8 cellular contexts compared by ENCODE assay signal in genomic region chr1:16009030-16009460, GRCh38. TPM values are rescaled to one million over a fixed set of nuclear protein-coding genes. Genes with fewer than 3 reads are reported as not detected.
A peak's percentile ranks its signal among the peaks of the same experiment; 100 is the strongest.
DNase-seq lines count a peak whose midpoint lies in the region; ATAC-seq, FAIRE-seq and TF ChIP-seq lines count a peak whose summit lies in the region.

No MANE protein-coding gene starts in this region.

- no peak for ATAC-seq in GM21619 (IDR thresholded peaks at IDR 0.05; ENCODE audit: unreplicated experiment)

- peak; percentile 65 for FAIRE-seq in GM12892 (lab: Jason Lieb, UNC)

- peak; percentile 40 for DNase-seq in A172 (ENCODE audit: low spot score)
- DNase-seq in GM12892 (ENCODE audit: insufficient read length), result no peak
- DNase-seq in NCI-H2171 treated with DMSO at 0.1 percent for 48 hours (lab: John Stamatoyannopoulos, UW), result peak; percentile 68
- peak; percentile 78 for DNase-seq in activated CD4-positive, CD25-positive, alpha-beta regulatory T cell treated with anti-CD3 and anti-CD28 coated beads, Interleukin-2, amount 50 U/mL, for 72 hours
- DNase-seq in central memory CD4-positive, alpha-beta T cell, result peak; percentile 48
- peak; percentile 93 for DNase-seq in left kidney (ENCODE audit: low read depth, low spot score)
- DNase-seq in stimulated activated CD4-positive, alpha-beta T cell treated with anti-CD3 and anti-CD28 coated beads, Interleukin-4, amount 100 ng/mL, for 1 hour, result peak; percentile 73

- TF ChIP-seq POLR2A in GM12892 (IDR thresholded peaks at IDR 0.05; ENCODE audit: low read depth, low read length), result no peak

RNA-seq across cellular contexts. Expression of gene SRARP, which starts 5.0 kb away (rescaled TPM):
- total RNA-seq in A172 (2014; rRNA removed; shearing (Covaris generic)), result not detected in 2 replicates
- polyA plus RNA-seq in GM12892 (2012; ENCODE audit: missing spikeins), result not detected

RNA-seq across cellular contexts. Expression of gene HSPB7, which starts 8.8 kb away (rescaled TPM):
- total RNA-seq in A172 (2014; rRNA removed; shearing (Covaris generic)), result not detected in 2 replicates
- polyA plus RNA-seq in GM12892 (2012; ENCODE audit: missing spikeins), result 0.34 TPM

RNA-seq across cellular contexts. Expression of gene CLCNKA, which starts 12.8 kb away (rescaled TPM):
- not detected in 2 replicates for total RNA-seq in A172 (2014; rRNA removed; shearing (Covaris generic))
- polyA plus RNA-seq in GM12892 (2012; ENCODE audit: missing spikeins), result 0.34 TPM

RNA-seq across cellular contexts. Expression of gene ZBTB17, which starts 33.1 kb away (rescaled TPM):
- total RNA-seq in A172 (2014; rRNA removed; shearing (Covaris generic)), result 23.8 and 25.1 TPM in 2 replicates
- polyA plus RNA-seq in GM12892 (2012; ENCODE audit: missing spikeins), result 12.6 TPM

RNA-seq across cellular contexts. Expression of gene CLCNKB, which starts 34.5 kb away (rescaled TPM):
- not detected in 2 replicates for total RNA-seq in A172 (2014; rRNA removed; shearing (Covaris generic))
- not detected for polyA plus RNA-seq in GM12892 (2012; ENCODE audit: missing spikeins)
